8 cellular contexts compared by ENCODE assay signal in genomic region chr1:228664399-228664914, GRCh38.
DNase-seq lines count a peak whose midpoint lies in the region; ATAC-seq and TF ChIP-seq lines count a peak whose summit lies in the region.

No MANE protein-coding gene starts in this region.

- H3K4me1 ChIP-seq in A673 (ENCODE audit: insufficient read depth, low read length, poor library complexity, severe bottlenecking) = no peaks in the 10 kb centered on the region

- DNase-seq in A673 (ENCODE audit: low spot score) (peak; percentile 83), GM20000 (ENCODE audit: low spot score) (peak; percentile 67), NCI-H2227 treated with DMSO at 0.1 percent for 48 hours (lab: John Stamatoyannopoulos, UW) (peak; percentile 82), WTC11 (ENCODE audit: low spot score) (peak; percentile 84), kidney tubule cell (ENCODE audit: low spot score) (peak; percentile 64)
- peak; percentile 65 for DNase-seq in central memory CD4-positive, alpha-beta T cell
- peak; percentile 84 for DNase-seq in stimulated activated CD4-positive, alpha-beta T cell treated with anti-CD3 and anti-CD28 coated beads, Interleukin-4, amount 100 ng/mL, for 24 hours

- CTCF ChIA-PET in A673 (lab: Charles Lee) = interaction anchor here (0.6 to 1.1 kb wide), 5 partner anchors 16 to 816 kb away, joined by 3 to 7 read pairs (median 4); no protein-coding TSS in a partner anchor
- CTCF ChIA-PET in WTC11 (lab: Charles Lee) = interaction anchor here (0.6 to 3.0 kb wide), 11 partner anchors 9 to 927 kb away, joined by 3 to 18 read pairs (median 3); partner anchors contain the start of gene RHOU

- H3K27ac Mint-ChIP-seq in WTC11 = no peak overlapping the region

- H3K36me3 ChIP-seq in A673 (ENCODE audit: insufficient read depth, low read length, poor library complexity, severe bottlenecking) = no peaks in the 10 kb centered on the region

- H3K4me3 Mint-ChIP-seq in WTC11 = no peak overlapping the region

- no peak overlapping the region for H3K27ac ChIP-seq in A673 (ENCODE audit: low read depth, low read length, poor library complexity, severe bottlenecking)

- H3K9me3 ChIP-seq in A673 (ENCODE audit: low read depth, low read length, poor library complexity, severe bottlenecking) = no peaks in the 10 kb centered on the region

- H3K4me1 Mint-ChIP-seq in WTC11 = peaks cover 6% of the 10 kb centered on the region; the same call in 1 of the 2 replicates

- peaks cover 2% of the 10 kb centered on the region for H3K27me3 Mint-ChIP-seq in WTC11 (ENCODE audit: low read depth)

- no peaks in the 10 kb centered on the region for H3K36me3 Mint-ChIP-seq in WTC11

- no peak overlapping the region for H3K4me3 ChIP-seq in A673 (ENCODE audit: low read depth, low read length, poor library complexity, severe bottlenecking)

- TF ChIP-seq CTCF in A673 (conservative IDR thresholded peaks at IDR 0.05; ENCODE audit: low read depth, low read length) = peak; percentile 76
- peak; percentile 55 for TF ChIP-seq CTCF in GM20000 (IDR thresholded peaks at IDR 0.05; ENCODE audit: extremely low read depth, missing control alignments)
- TF ChIP-seq CTCF in WTC11 (IDR thresholded peaks at IDR 0.05) = peak; percentile 80

- intact Hi-C loops in A673 (cut with micrococcal nuclease; ENCODE audit: unreplicated experiment) = loop anchor here (1.0 kb wide), 2 partner anchors 591 to 818 kb away; no protein-coding TSS in a partner anchor

- BruUV-seq in A673 (replicated peaks; lab: Mats Ljungman, UMichigan) = no TSS peak

- POLR2A ChIA-PET in A673 (lab: Charles Lee; ENCODE audit: low non-redundant PET) = no interaction called here
- POLR2A ChIA-PET in WTC11 (lab: Charles Lee) = no interaction called here

- H3K27me3 ChIP-seq in A673 (replicated peaks; ENCODE audit: insufficient read depth, low read depth, low read length, poor library complexity) = no peaks in the 10 kb centered on the region

- no peaks in the 10 kb centered on the region for H3K9me3 Mint-ChIP-seq in WTC11

- peak; percentile 47; the same call in 1 of the 2 replicates for ATAC-seq in WTC11
- ATAC-seq in HG03354 (IDR thresholded peaks at IDR 0.05; ENCODE audit: poor library complexity, severe bottlenecking, unreplicated experiment) = no peak

TF ChIP-seq in WTC11, 78 proteins besides CTCF, POLR2A, EP300 and RAD21 (continues in another document):
- no peak for TF ChIP-seq ZNF232 (CRISPR knock-in tag; IDR thresholded peaks at IDR 0.05)
- TF ChIP-seq ATF6 (CRISPR knock-in tag; IDR thresholded peaks at IDR 0.05) = no peak
- TF ChIP-seq USF2 (CRISPR knock-in tag; IDR thresholded peaks at IDR 0.05) = no peak
- no peak for TF ChIP-seq ZSCAN18 (CRISPR knock-in tag; IDR thresholded peaks at IDR 0.05)
- TF ChIP-seq MLX (CRISPR knock-in tag; IDR thresholded peaks at IDR 0.05) = no peak
- TF ChIP-seq SMAD4 (CRISPR knock-in tag; IDR thresholded peaks at IDR 0.05) = no peak
- no peak for TF ChIP-seq GABPB1 (CRISPR knock-in tag; IDR thresholded peaks at IDR 0.05)
- no peak for TF ChIP-seq ESRRA (CRISPR knock-in tag; IDR thresholded peaks at IDR 0.05; ENCODE audit: borderline replicate concordance)
- TF ChIP-seq CREB1 (CRISPR knock-in tag; IDR thresholded peaks at IDR 0.05) = no peak
- no peak for TF ChIP-seq E2F1 (CRISPR knock-in tag; IDR thresholded peaks at IDR 0.05)
- TF ChIP-seq ZNF219 (CRISPR knock-in tag; IDR thresholded peaks at IDR 0.05; ENCODE audit: borderline replicate concordance) = no peak
- TF ChIP-seq IRF2 (CRISPR knock-in tag; IDR thresholded peaks at IDR 0.05; ENCODE audit: borderline replicate concordance, low read depth) = no peak
- no peak for TF ChIP-seq STAT6 (CRISPR knock-in tag; conservative IDR thresholded peaks at IDR 0.05; ENCODE audit: low read depth)
- no peak for TF ChIP-seq TEAD1 (CRISPR knock-in tag; IDR thresholded peaks at IDR 0.05)
- no peak for TF ChIP-seq ZNF425 (CRISPR knock-in tag; conservative IDR thresholded peaks at IDR 0.05)
- TF ChIP-seq TP53 (CRISPR knock-in tag; IDR thresholded peaks at IDR 0.05) = no peak
